1 cellular context compared by ENCODE assay signal in the genomic region with DNA sequence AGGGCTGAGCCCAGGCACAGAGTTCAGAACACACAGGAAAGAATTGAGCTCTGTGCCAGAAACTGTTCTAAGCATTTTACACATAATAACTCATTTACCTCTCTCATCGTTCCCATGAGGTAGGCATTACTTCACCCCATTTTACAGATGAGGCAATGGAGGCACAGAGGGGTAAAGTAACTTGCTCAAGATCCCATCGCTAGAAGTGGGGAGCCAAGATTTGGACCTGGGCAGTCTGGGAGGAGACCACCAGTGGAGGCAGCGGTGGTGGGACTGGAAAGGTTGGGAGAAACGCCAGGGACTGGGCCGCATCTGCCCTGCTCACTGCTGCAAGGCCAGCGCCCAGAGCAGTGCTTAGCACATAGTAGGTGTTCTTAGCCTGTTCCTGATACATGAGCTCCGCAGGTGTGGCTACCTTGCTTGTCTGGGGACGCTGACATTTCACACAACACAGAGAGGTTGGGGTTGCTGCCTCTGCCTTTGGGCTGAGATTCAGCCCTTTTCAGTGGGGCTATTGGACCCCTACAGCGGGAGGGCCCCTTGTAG.
TF ChIP-seq lines count a peak whose summit lies in the region.

No MANE protein-coding gene starts in this region.

TF ChIP-seq in HepG2, 621 proteins besides CTCF, POLR2A, EP300 and RAD21:
- TF ChIP-seq YEATS2 (CRISPR knock-in tag; IDR thresholded peaks at IDR 0.05; ENCODE audit: borderline replicate concordance) (peak; percentile 9; the same call in 1 of the 2 replicates), ZKSCAN1 (IDR thresholded peaks at IDR 0.05; ENCODE audit: low read length) (0 out of 2 replicates have a peak, but pooled peaks have one; percentile 27), KMT2A (CRISPR knock-in tag; IDR thresholded peaks at IDR 0.05) (no peak), CBX2 (IDR thresholded peaks at IDR 0.05; ENCODE audit: low read depth, low read length) (no peak), CBX2 (CRISPR knock-in tag; IDR thresholded peaks at IDR 0.05; ENCODE audit: low read depth) (no peak), ZNF629 (CRISPR knock-in tag; conservative IDR thresholded peaks at IDR 0.05) (peak; percentile 82), TAF1 (CRISPR knock-in tag; IDR thresholded peaks at IDR 0.05) (0 out of 2 replicates have a peak, but pooled peaks have one; percentile 5)
- TF ChIP-seq, protein P1, sequence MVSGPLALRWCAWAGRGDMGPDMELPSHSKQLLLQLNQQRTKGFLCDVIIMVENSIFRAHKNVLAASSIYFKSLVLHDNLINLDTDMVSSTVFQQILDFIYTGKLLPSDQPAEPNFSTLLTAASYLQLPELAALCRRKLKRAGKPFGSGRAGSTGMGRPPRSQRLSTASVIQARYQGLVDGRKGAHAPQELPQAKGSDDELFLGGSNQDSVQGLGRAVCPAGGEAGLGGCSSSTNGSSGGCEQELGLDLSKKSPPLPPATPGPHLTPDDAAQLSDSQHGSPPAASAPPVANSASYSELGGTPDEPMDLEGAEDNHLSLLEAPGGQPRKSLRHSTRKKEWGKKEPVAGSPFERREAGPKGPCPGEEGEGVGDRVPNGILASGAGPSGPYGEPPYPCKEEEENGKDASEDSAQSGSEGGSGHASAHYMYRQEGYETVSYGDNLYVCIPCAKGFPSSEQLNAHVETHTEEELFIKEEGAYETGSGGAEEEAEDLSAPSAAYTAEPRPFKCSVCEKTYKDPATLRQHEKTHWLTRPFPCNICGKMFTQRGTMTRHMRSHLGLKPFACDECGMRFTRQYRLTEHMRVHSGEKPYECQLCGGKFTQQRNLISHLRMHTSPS (CRISPR knock-in tag; IDR thresholded peaks at IDR 0.05; ENCODE audit: low read depth): peak; percentile 11; the same call in 1 of the 2 replicates
- TF ChIP-seq, protein P2, sequence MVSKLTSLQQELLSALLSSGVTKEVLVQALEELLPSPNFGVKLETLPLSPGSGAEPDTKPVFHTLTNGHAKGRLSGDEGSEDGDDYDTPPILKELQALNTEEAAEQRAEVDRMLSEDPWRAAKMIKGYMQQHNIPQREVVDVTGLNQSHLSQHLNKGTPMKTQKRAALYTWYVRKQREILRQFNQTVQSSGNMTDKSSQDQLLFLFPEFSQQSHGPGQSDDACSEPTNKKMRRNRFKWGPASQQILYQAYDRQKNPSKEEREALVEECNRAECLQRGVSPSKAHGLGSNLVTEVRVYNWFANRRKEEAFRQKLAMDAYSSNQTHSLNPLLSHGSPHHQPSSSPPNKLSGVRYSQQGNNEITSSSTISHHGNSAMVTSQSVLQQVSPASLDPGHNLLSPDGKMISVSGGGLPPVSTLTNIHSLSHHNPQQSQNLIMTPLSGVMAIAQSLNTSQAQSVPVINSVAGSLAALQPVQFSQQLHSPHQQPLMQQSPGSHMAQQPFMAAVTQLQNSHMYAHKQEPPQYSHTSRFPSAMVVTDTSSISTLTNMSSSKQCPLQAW (CRISPR knock-in tag; IDR thresholded peaks at IDR 0.05): 0 out of 2 replicates have a peak, but pooled peaks have one; percentile 0
